In genomic region chr19:14530505-14530904, GRCh38 we compare ENCODE assay signal across 11 cellular contexts. TPM values are rescaled to one million over a fixed set of nuclear protein-coding genes. Genes with fewer than 3 reads are reported as not detected.
A peak's percentile ranks its signal among the peaks of the same experiment; 100 is the strongest.
DNase-seq lines count a peak whose midpoint lies in the region; FAIRE-seq and TF ChIP-seq lines count a peak whose summit lies in the region.
"Had no signal": no experiment of that assay in that cellular context is flagged by ENCODE, and none has a peak within 500 bp of the region (broad histone marks: within the 10 kb centered on the region; RNA-seq: fewer than 3 reads in every experiment).

No MANE protein-coding gene starts in this region.

- H3K36me3 ChIP-seq in kidney (ENCODE audit: control insufficient read depth in 1 of 2, insufficient read depth in 2 of 2, low read length in 2 of 2) (no peaks in the 10 kb centered on the region), transverse colon (no peaks in the 10 kb centered on the region)

- peak overlapping the region; percentile 10 for H3K27ac Mint-ChIP-seq in activated naive CD4-positive, alpha-beta T cell treated with anti-CD3 and anti-CD28 coated beads, Interleukin-2, amount 10 ng/mL, durations not matched to agents 7 days and 5 days
- H3K27ac Mint-ChIP-seq in activated T-helper 2 cell treated with anti-CD3 and anti-CD28 coated beads, Interferon-gamma antibody, Interleukin-2, Interleukin-4, amounts not matched to agents 10 μg/mL and 5 μg/mL and 100 μg/mL, durations not matched to agents 14 hours and 24 hours and 36 hours = peak overlapping the region; percentile 33

- WGBS in transverse colon (ENCODE audit: low coverage in 1 of 2), 2 donors = 61 to 79% methylated on average over 2 to 3 of the region's 3 CpGs

- H3K9ac ChIP-seq in kidney (ENCODE audit: low read length in 2 of 2) = peak overlapping the region; percentile 89 to 99

- H3K27me3 Mint-ChIP-seq in activated naive CD4-positive, alpha-beta T cell treated with anti-CD3 and anti-CD28 coated beads, Interleukin-2, amount 10 ng/mL, durations not matched to agents 7 days and 5 days = no peaks in the 10 kb centered on the region
- no peaks in the 10 kb centered on the region for H3K27me3 Mint-ChIP-seq in activated T-helper 2 cell treated with anti-CD3 and anti-CD28 coated beads, Interferon-gamma antibody, Interleukin-2, Interleukin-4, amounts not matched to agents 10 μg/mL and 5 μg/mL and 100 μg/mL, durations not matched to agents 14 hours and 24 hours and 36 hours (ENCODE audit: low read depth)

- no peak for DNase-seq in activated naive CD4-positive, alpha-beta T cell treated with anti-CD3 and anti-CD28 coated beads, Interleukin-2, amount 10 ng/mL, durations not matched to agents 7 days and 5 days
- DNase-seq in activated naive CD4-positive, alpha-beta T cell treated with Interleukin-2 at 50 U/mL for 16 hours = no peak
- no peak for DNase-seq in activated T-helper 2 cell treated with anti-CD3 and anti-CD28 coated beads, Interferon-gamma antibody, Interleukin-2, Interleukin-4, amounts not matched to agents 10 μg/mL and 5 μg/mL and 100 μg/mL, durations not matched to agents 14 hours and 24 hours and 36 hours (ENCODE audit: low spot score)
- DNase-seq in kidney (no peak), transverse colon (no peak), RCC 7860 (ENCODE audit: low spot score) (no peak), NCI-H2081 (lab: John Stamatoyannopoulos, UW) (no peak)
- DNase-seq in central memory CD4-positive, alpha-beta T cell = no peak
- DNase-seq: DMS 273 treated with DMSO at 0.1 percent for 48 hours had no signal

- in situ Hi-C loops in transverse colon (cut with MboI; ENCODE audit: low pct_ligation_motif_present in 1 of 4, low pct_unique_long_range_greater_than_20kb in 1 of 4, low sequenced_read_pairs in 3 of 4) = no loop called here

- peak overlapping the region; percentile 96 for H3K4me3 Mint-ChIP-seq in activated naive CD4-positive, alpha-beta T cell treated with anti-CD3 and anti-CD28 coated beads, Interleukin-2, amount 10 ng/mL, durations not matched to agents 7 days and 5 days
- H3K4me3 Mint-ChIP-seq in activated T-helper 2 cell treated with anti-CD3 and anti-CD28 coated beads, Interferon-gamma antibody, Interleukin-2, Interleukin-4, amounts not matched to agents 10 μg/mL and 5 μg/mL and 100 μg/mL, durations not matched to agents 14 hours and 24 hours and 36 hours (ENCODE audit: low read depth) = peak overlapping the region; percentile 95

- H3K9me3 Mint-ChIP-seq in activated naive CD4-positive, alpha-beta T cell treated with anti-CD3 and anti-CD28 coated beads, Interleukin-2, amount 10 ng/mL, durations not matched to agents 7 days and 5 days = no peaks in the 10 kb centered on the region
- no peaks in the 10 kb centered on the region for H3K9me3 Mint-ChIP-seq in activated T-helper 2 cell treated with anti-CD3 and anti-CD28 coated beads, Interferon-gamma antibody, Interleukin-2, Interleukin-4, amounts not matched to agents 10 μg/mL and 5 μg/mL and 100 μg/mL, durations not matched to agents 14 hours and 24 hours and 36 hours

- H3K4me1 ChIP-seq in kidney (ENCODE audit: control insufficient read depth in 1 of 2, insufficient read depth in 1 of 2, low read depth in 1 of 2, low read length in 2 of 2) (peaks cover 0 to 12% of the 10 kb centered on the region in 2 donors), transverse colon (peaks cover 6 to 24% (median 14%) of the 10 kb centered on the region in 4 donors)

- TF ChIP-seq EP300 in transverse colon (IDR thresholded peaks at IDR 0.05; ENCODE audit: low read depth) = no peak

- TF ChIP-seq POLR2A in transverse colon (IDR thresholded peaks at IDR 0.05) = no peak

- CTCF ChIA-PET in activated naive CD4-positive, alpha-beta T cell treated with anti-CD3 and anti-CD28 coated beads, Interleukin-2, amount 10 ng/mL, durations not matched to agents 7 days and 5 days (lab: Charles Lee) = no interaction called here

- peaks cover 43% of the 10 kb centered on the region for H3K4me1 Mint-ChIP-seq in activated naive CD4-positive, alpha-beta T cell treated with anti-CD3 and anti-CD28 coated beads, Interleukin-2, amount 10 ng/mL, durations not matched to agents 7 days and 5 days
- H3K4me1 Mint-ChIP-seq in activated T-helper 2 cell treated with anti-CD3 and anti-CD28 coated beads, Interferon-gamma antibody, Interleukin-2, Interleukin-4, amounts not matched to agents 10 μg/mL and 5 μg/mL and 100 μg/mL, durations not matched to agents 14 hours and 24 hours and 36 hours (ENCODE audit: low read depth) = peaks cover 17% of the 10 kb centered on the region

- no peaks in the 10 kb centered on the region for H3K27me3 ChIP-seq in transverse colon

- intact Hi-C loops in activated T-helper 2 cell treated with anti-CD3 and anti-CD28 coated beads, Interferon-gamma antibody, Interleukin-2, Interleukin-4, amounts not matched to agents 10 μg/mL and 5 μg/mL and 100 μg/mL, durations not matched to agents 14 hours and 24 hours and 36 hours (cut with micrococcal nuclease) = no loop called here
- intact Hi-C loops in kidney (cut with DNase I) = no loop called here
- intact Hi-C loops in transverse colon (cut with DNase I; ENCODE audit: low total_unique reads) = no loop called here

- TF ChIP-seq CTCF in kidney (IDR thresholded peaks at IDR 0.05; ENCODE audit: borderline replicate concordance, extremely low read depth, insufficient read depth) (no peak), transverse colon (IDR thresholded peaks at IDR 0.05) (no peak)

- H3K4me3 ChIP-seq in kidney (ENCODE audit: low read length in 2 of 2) (peak overlapping the region; percentile 97 to 98), transverse colon (peak overlapping the region in 3 of 4 donors; percentile 53 to 89 (median 69))

- no peak for FAIRE-seq in kidney (lab: Jason Lieb, UNC)
- no peak for FAIRE-seq in RCC 7860 (lab: Jason Lieb, UNC)

- H3K27ac ChIP-seq in kidney (ENCODE audit: low read depth in 2 of 2, low read length in 2 of 2) = no peak overlapping the region
- H3K27ac ChIP-seq in transverse colon = peak overlapping the region; percentile 93 to 98 (median 96)

- H3K36me3 Mint-ChIP-seq in activated naive CD4-positive, alpha-beta T cell treated with anti-CD3 and anti-CD28 coated beads, Interleukin-2, amount 10 ng/mL, durations not matched to agents 7 days and 5 days = peaks cover 17% of the 10 kb centered on the region
- peaks cover 4% of the 10 kb centered on the region for H3K36me3 Mint-ChIP-seq in activated T-helper 2 cell treated with anti-CD3 and anti-CD28 coated beads, Interferon-gamma antibody, Interleukin-2, Interleukin-4, amounts not matched to agents 10 μg/mL and 5 μg/mL and 100 μg/mL, durations not matched to agents 14 hours and 24 hours and 36 hours (ENCODE audit: low read depth)

- H3K9me3 ChIP-seq in kidney (ENCODE audit: control insufficient read depth in 1 of 2, low read length in 2 of 2) (no peaks in the 10 kb centered on the region), transverse colon (no peaks in the 10 kb centered on the region)

RNA-seq across cellular contexts. Expression of gene TECR, which starts 1.1 kb away (rescaled TPM):
- 128 and 134 TPM in 2 replicates for total RNA-seq in activated T-helper 2 cell treated with anti-CD3 and anti-CD28 coated beads, Interferon-gamma antibody, Interleukin-2, Interleukin-4, amounts not matched to agents 10 μg/mL and 5 μg/mL and 100 μg/mL, durations not matched to agents 14 hours and 24 hours and 36 hours
- total RNA-seq in kidney (132 TPM), transverse colon (100 to 1,000 TPM in 1 of 4 donors, 10 to 100 TPM in 3; 36.6 to 145 (median 69.3) TPM)
- 280 TPM for polyA plus RNA-seq in kidney (ENCODE audit: insufficient read depth, low read depth, low replicate concordance)

RNA-seq across cellular contexts. Expression of gene DNAJB1, which starts 12.3 kb away (rescaled TPM):
- total RNA-seq in activated T-helper 2 cell treated with anti-CD3 and anti-CD28 coated beads, Interferon-gamma antibody, Interleukin-2, Interleukin-4, amounts not matched to agents 10 μg/mL and 5 μg/mL and 100 μg/mL, durations not matched to agents 14 hours and 24 hours and 36 hours = 113 TPM in 2 replicates
- total RNA-seq in kidney (77.9 TPM), transverse colon (100 to 1,000 TPM in 2 of 4 donors, 10 to 100 TPM in 2; 20.3 to 111 (median 93.8) TPM)
- 122 TPM for polyA plus RNA-seq in kidney (ENCODE audit: insufficient read depth, low read depth, low replicate concordance)

RNA-seq across cellular contexts. Expression of gene GIPC1, which starts 34.6 kb away (rescaled TPM):
- 39.2 and 40.1 TPM in 2 replicates for total RNA-seq in activated T-helper 2 cell treated with anti-CD3 and anti-CD28 coated beads, Interferon-gamma antibody, Interleukin-2, Interleukin-4, amounts not matched to agents 10 μg/mL and 5 μg/mL and 100 μg/mL, durations not matched to agents 14 hours and 24 hours and 36 hours
- total RNA-seq in kidney (94.6 TPM), transverse colon (100 to 1,000 TPM; 295 to 569 (median 362) TPM)
- 137 TPM for polyA plus RNA-seq in kidney (ENCODE audit: insufficient read depth, low read depth, low replicate concordance)

RNA-seq across cellular contexts. Expression of gene NDUFB7, which starts 41.4 kb away (rescaled TPM):
- 129 and 136 TPM in 2 replicates for total RNA-seq in activated T-helper 2 cell treated with anti-CD3 and anti-CD28 coated beads, Interferon-gamma antibody, Interleukin-2, Interleukin-4, amounts not matched to agents 10 μg/mL and 5 μg/mL and 100 μg/mL, durations not matched to agents 14 hours and 24 hours and 36 hours
- 146 TPM for total RNA-seq in kidney
- 894 TPM for polyA plus RNA-seq in kidney (ENCODE audit: insufficient read depth, low read depth, low replicate concordance)
- total RNA-seq in transverse colon = 100 to 1,000 TPM; 380 to 710 (median 454) TPM

RNA-seq across cellular contexts. Expression of gene CLEC17A, which starts 52.4 kb away (rescaled TPM):
- total RNA-seq in activated T-helper 2 cell treated with anti-CD3 and anti-CD28 coated beads, Interferon-gamma antibody, Interleukin-2, Interleukin-4, amounts not matched to agents 10 μg/mL and 5 μg/mL and 100 μg/mL, durations not matched to agents 14 hours and 24 hours and 36 hours = 0.14 TPM in 1 of 2 replicates, not detected in the other
- 0.76 TPM for total RNA-seq in kidney
- polyA plus RNA-seq in kidney (ENCODE audit: insufficient read depth, low read depth, low replicate concordance) = not detected
- 1 to 10 TPM in 1 of 4 donors, under 1 TPM in 1, not detected in 2; 0.41 to 4.9 TPM for total RNA-seq in transverse colon
- total RNA-seq: glomerular endothelial cell; T-helper 1 cell treated with Interleukin-12 subunit alpha and Interleukin-12 subunit beta and Interleukin-4 antibody, amounts not matched to agents 30 ng/mL and 1 ng/mL, for 36 hours had no signal

Comparison
In these comparisons a context has a peak if more than half of its experiments do, and no peak if none do; other contexts are left out.
1. H3K27ac ChIP-seq: peak in transverse colon (4 of 4); none in kidney (0 of 2).